ENCODE assay signal across 22 cellular contexts in genomic region chr3:158528306-158528705, GRCh38. TPM values are rescaled to one million over a fixed set of nuclear protein-coding genes. Genes with fewer than 3 reads are reported as not detected.
"Had no signal": no experiment of that assay in that cellular context is flagged by ENCODE, and none has a peak within 500 bp of the region (broad histone marks: within the 10 kb centered on the region; RNA-seq: fewer than 3 reads in every experiment).

No MANE protein-coding gene starts in this region.

- H3K27ac ChIP-seq: ascending aorta, body of pancreas, Peyer's patch, RWPE1, SJCRH30 had no signal

- H3K27me3 ChIP-seq: ascending aorta, body of pancreas, Peyer's patch, SJCRH30 had no signal

- H3K4me3 ChIP-seq: ascending aorta, body of pancreas, Peyer's patch, SJCRH30 had no signal

- DNase-seq: activated B cell treated with CpG ODN at 0.5 μM for 24 hours; activated CD4-positive, alpha-beta memory T cell treated with anti-CD3 and anti-CD28 coated beads, Interleukin-2, amount 10 ng/mL, durations not matched to agents 7 days and 5 days; activated CD4-positive, alpha-beta T cell treated with anti-CD3 and anti-CD28 coated beads for 1 hour; activated CD4-positive, alpha-beta T cell treated with anti-CD3 and anti-CD28 coated beads, Interleukin-2, amount 10 ng/mL, durations not matched to agents 7 days and 5 days; activated T-cell treated with anti-CD3 and anti-CD28 coated beads for 4 hours; body of pancreas; central memory CD4-positive, alpha-beta T cell; IMR-90; Kasumi-1; KBM-7; NCI-H1048; NCI-H1436 treated with DMSO at 0.1 percent for 48 hours; NCI-H1930; NCI-H2107; NCI-H510A treated with DMSO at 0.1 percent for 48 hours; Peyer's patch; Right ventricle myocardium superior; SJCRH30; T-helper 2 cell; T1000 had no signal

- H3K36me3 ChIP-seq: ascending aorta, Peyer's patch, SJCRH30 had no signal

- H3K9me3 ChIP-seq: ascending aorta, body of pancreas, Peyer's patch, SJCRH30 had no signal

RNA-seq across cellular contexts. Expression of gene MLF1, which starts 42.7 kb away (rescaled TPM):
- total RNA-seq: activated B cell treated with CpG ODN at 0.5 μM for 24 hours had no signal
